Comparison of ENCODE assay signal across 18 cellular contexts in the genomic region with DNA sequence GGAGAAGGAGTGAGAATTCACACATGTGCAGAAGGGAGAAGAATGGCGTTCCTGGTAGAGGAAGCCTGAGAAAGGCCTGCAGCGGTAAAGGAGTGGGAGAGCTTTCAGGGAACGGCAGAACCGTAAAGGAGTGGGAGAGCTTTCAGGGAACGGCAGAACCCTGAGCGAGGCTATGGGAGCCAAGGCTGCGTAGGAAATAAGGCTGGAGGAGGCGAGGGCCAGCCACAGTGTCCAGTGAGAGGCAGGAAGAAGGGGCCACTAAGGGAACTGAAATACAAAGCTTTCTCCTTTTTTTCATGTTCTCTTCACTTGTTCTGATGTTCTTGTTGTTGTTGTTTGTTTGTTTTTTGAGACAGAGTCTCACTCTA. TPM values are rescaled to one million over a fixed set of nuclear protein-coding genes. Genes with fewer than 3 reads are reported as not detected.
"Had no signal": no experiment of that assay in that cellular context is flagged by ENCODE, and none has a peak within 500 bp of the region (broad histone marks: within the 10 kb centered on the region; RNA-seq: fewer than 3 reads in every experiment).

No MANE protein-coding gene starts in this region.

- H3K27ac Mint-ChIP-seq: dendritic cell treated with granulocyte-macrophage colony-stimulating factor and Interleukin-4, amounts not matched to agents 40 ng/mL and 50 ng/mL, for 4 days; naive B cell; nephron progenitor cell; stimulated activated memory B cell treated with anti-CD40 and anti-IgM and Interleukin-4, amounts not matched to agents 10 μg/mL and 1 μg/mL and 100 μg/mL, for 72 hours; stimulated activated naive CD8-positive, alpha-beta T cell treated with anti-CD3 and anti-CD28 coated beads, Interleukin-15, amount 100 ng/mL, for 72 hours had no signal

- H3K27me3 ChIP-seq: hepatocyte, neutrophil, spleen, transverse colon had no signal

- H3K4me3 ChIP-seq: hepatocyte, spleen, thoracic aorta, transverse colon had no signal

- H3K4me1 ChIP-seq: spleen, transverse colon had no signal

- ATAC-seq: left cardiac atrium; sciatic nerve; stimulated activated memory B cell treated with anti-CD40 and anti-IgM and Interleukin-4, amounts not matched to agents 10 μg/mL and 1 μg/mL and 100 μg/mL, for 72 hours; stimulated activated naive CD8-positive, alpha-beta T cell treated with anti-CD3 and anti-CD28 coated beads, Interleukin-15, amount 100 ng/mL, for 72 hours had no signal

- H3K9me3 ChIP-seq: neutrophil, transverse colon had no signal

- DNase-seq: erythroblast; foreskin melanocyte; kidney; left cardiac atrium; naive B cell; nephron progenitor cell; spleen; stimulated activated CD4-positive, alpha-beta T cell treated with anti-CD3 and anti-CD28 coated beads, Interleukin-15, amount 100 ng/mL, for 24 hours; stimulated activated CD4-positive, alpha-beta T cell treated with anti-CD3 and anti-CD28 coated beads, Interleukin-1b, Interleukin-23, amount 100 ng/mL, for 48 hours; stimulated activated CD4-positive, alpha-beta T cell treated with anti-CD3 and anti-CD28 coated beads, Interleukin-4, amount 100 ng/mL, for 24 hours; stimulated activated naive CD8-positive, alpha-beta T cell treated with anti-CD3 and anti-CD28 coated beads, Interleukin-15, amount 100 ng/mL, for 72 hours; transverse colon had no signal

- H3K36me3 ChIP-seq: neutrophil, spleen, thoracic aorta, transverse colon had no signal

- H3K4me1 Mint-ChIP-seq: naive B cell; stimulated activated memory B cell treated with anti-CD40 and anti-IgM and Interleukin-4, amounts not matched to agents 10 μg/mL and 1 μg/mL and 100 μg/mL, for 72 hours; stimulated activated naive CD8-positive, alpha-beta T cell treated with anti-CD3 and anti-CD28 coated beads, Interleukin-15, amount 100 ng/mL, for 72 hours had no signal

- H3K27me3 Mint-ChIP-seq: stimulated activated memory B cell treated with anti-CD40 and anti-IgM and Interleukin-4, amounts not matched to agents 10 μg/mL and 1 μg/mL and 100 μg/mL, for 72 hours; stimulated activated naive CD8-positive, alpha-beta T cell treated with anti-CD3 and anti-CD28 coated beads, Interleukin-15, amount 100 ng/mL, for 72 hours had no signal

- H3K4me3 Mint-ChIP-seq: dendritic cell treated with granulocyte-macrophage colony-stimulating factor and Interleukin-4, amounts not matched to agents 40 ng/mL and 50 ng/mL, for 4 days; naive B cell; nephron progenitor cell; stimulated activated memory B cell treated with anti-CD40 and anti-IgM and Interleukin-4, amounts not matched to agents 10 μg/mL and 1 μg/mL and 100 μg/mL, for 72 hours; stimulated activated naive CD8-positive, alpha-beta T cell treated with anti-CD3 and anti-CD28 coated beads, Interleukin-15, amount 100 ng/mL, for 72 hours had no signal

- H3K27ac ChIP-seq: hepatocyte, neutrophil, spleen, thoracic aorta, transverse colon had no signal

RNA-seq across cellular contexts. Expression of gene SAXO2, which starts 45.1 kb away (rescaled TPM):
- total RNA-seq: thoracic aorta had no signal
